In the genomic region with DNA sequence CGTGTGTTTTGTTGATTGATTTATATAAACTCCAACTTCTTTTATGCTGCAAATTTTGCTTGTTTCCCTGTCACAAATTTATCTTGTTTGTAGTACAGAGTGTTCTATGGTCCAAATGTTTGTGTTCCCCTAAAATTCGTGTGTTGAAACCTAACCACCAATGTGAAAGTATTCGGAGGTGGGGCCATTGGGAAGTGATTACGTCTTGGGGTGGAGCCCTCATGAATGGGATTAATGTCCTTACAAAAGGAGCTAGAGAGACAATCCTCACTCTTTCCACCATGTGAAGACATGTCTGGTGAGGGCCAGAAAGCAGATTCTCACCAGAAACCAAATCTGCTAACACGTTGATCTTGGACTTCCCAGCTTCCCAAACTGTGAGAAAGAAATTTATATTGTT, we compare ENCODE assay signal across 1 cellular context.
TF ChIP-seq lines count a peak whose summit lies in the region.

No MANE protein-coding gene starts in this region.

TF ChIP-seq in HepG2, 621 proteins besides CTCF, POLR2A, EP300 and RAD21 (continued from another document):
- TF ChIP-seq ZNF678 (CRISPR knock-in tag; IDR thresholded peaks at IDR 0.05) = no peak
- TF ChIP-seq NR1H2 (CRISPR knock-in tag; IDR thresholded peaks at IDR 0.05; ENCODE audit: borderline replicate concordance, low read depth) = no peak
- no peak for TF ChIP-seq PREB (CRISPR knock-in tag; IDR thresholded peaks at IDR 0.05)
- TF ChIP-seq PAX8 (CRISPR knock-in tag; IDR thresholded peaks at IDR 0.05; ENCODE audit: borderline replicate concordance) = no peak
- no peak for TF ChIP-seq TOPORS (CRISPR knock-in tag; IDR thresholded peaks at IDR 0.05)
- TF ChIP-seq ZNF879 (CRISPR knock-in tag; IDR thresholded peaks at IDR 0.05) = no peak
- no peak for TF ChIP-seq ZNF496 (CRISPR knock-in tag; IDR thresholded peaks at IDR 0.05; ENCODE audit: insufficient replicate concordance)
- TF ChIP-seq PATZ1 (CRISPR knock-in tag; IDR thresholded peaks at IDR 0.05) = no peak
- TF ChIP-seq ZNF547 (CRISPR knock-in tag; IDR thresholded peaks at IDR 0.05) = no peak
- TF ChIP-seq ZNF782 (CRISPR knock-in tag; IDR thresholded peaks at IDR 0.05; ENCODE audit: borderline replicate concordance) = no peak
- no peak for TF ChIP-seq PCBP1 (IDR thresholded peaks at IDR 0.05; ENCODE audit: borderline replicate concordance, low read depth, low read length)
- no peak for TF ChIP-seq PRMT3 (CRISPR knock-in tag; IDR thresholded peaks at IDR 0.05; ENCODE audit: borderline replicate concordance, low read depth)
- TF ChIP-seq DZIP1 (CRISPR knock-in tag; IDR thresholded peaks at IDR 0.05) = no peak
- no peak for TF ChIP-seq KAT2B (IDR thresholded peaks at IDR 0.05; ENCODE audit: borderline replicate concordance, low read depth, low read length)
- no peak for TF ChIP-seq GTF3A (CRISPR knock-in tag; conservative IDR thresholded peaks at IDR 0.05)
